21 cellular contexts compared by ENCODE assay signal in the genomic region with DNA sequence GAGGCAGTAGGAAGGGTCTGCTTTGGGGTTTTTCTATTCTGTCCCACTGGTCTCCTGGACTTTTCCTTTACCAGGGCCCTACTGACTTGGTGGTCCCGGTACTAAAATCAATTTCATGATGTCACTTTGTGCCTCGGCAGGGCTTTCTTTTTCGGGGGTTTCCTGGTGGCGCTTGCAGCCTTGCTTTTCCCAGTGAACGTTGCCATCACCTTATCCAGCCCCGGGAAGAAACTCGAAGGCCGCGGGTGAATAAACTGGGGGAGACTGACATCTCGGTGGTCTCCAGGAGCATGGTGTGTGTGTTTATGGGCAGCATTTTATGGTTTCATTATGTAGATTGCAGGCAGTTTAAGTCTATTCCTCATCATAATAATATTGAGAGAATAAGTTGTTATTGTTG.
DNase-seq lines count a peak whose midpoint lies in the region; ATAC-seq and TF ChIP-seq lines count a peak whose summit lies in the region.
"Had no signal": no experiment of that assay in that cellular context is flagged by ENCODE, and none has a peak within 500 bp of the region (broad histone marks: within the 10 kb centered on the region; RNA-seq: fewer than 3 reads in every experiment).

No MANE protein-coding gene starts in this region.

- intact Hi-C loops in uterus (cut with DNase I; ENCODE audit: low total_unique reads) = no loop called here

- peaks cover 0 to 10% of the 10 kb centered on the region in 2 donors for H3K4me1 ChIP-seq in uterus

- H3K36me3 Mint-ChIP-seq in activated T-cell treated with anti-CD3 and anti-CD28 coated beads, Interleukin-2, amount 50 U/mL, for 72 hours (ENCODE audit: insufficient read depth in 2 of 2) = no peaks in the 10 kb centered on the region

- no peaks in the 10 kb centered on the region for H3K36me3 ChIP-seq in uterus

- no peaks in the 10 kb centered on the region for H3K9me3 ChIP-seq in uterus
- H3K9me3 ChIP-seq: Caco-2 had no signal

- no peaks in the 10 kb centered on the region for H3K27me3 ChIP-seq in uterus

- peaks cover 42% of the 10 kb centered on the region for H3K4me1 Mint-ChIP-seq in activated T-cell treated with anti-CD3 and anti-CD28 coated beads, Interleukin-2, amount 50 U/mL, for 72 hours (ENCODE audit: low read depth)

- DNase-seq in activated T-cell treated with anti-CD3 and anti-CD28 coated beads, Interleukin-2, amount 50 U/mL, for 1 hour = peak; percentile 2
- DNase-seq in activated T-cell treated with anti-CD3 and anti-CD28 coated beads, Interleukin-2, amount 50 U/mL, for 72 hours = no peak
- DNase-seq in coronary artery (ENCODE audit: low spot score) (peak; percentile 35), mesenteric fat pad (ENCODE audit: low spot score) (peak; percentile 22), uterus (peak; percentile 2 to 4), HT-29 (ENCODE audit: low spot score) (no peak), EL (no peak)
- DNase-seq: 8988T, NCI-H1417, NCI-H187, NCI-H2107, NCI-H2227 treated with DMSO at 0.1 percent for 48 hours, NCI-H510A treated with DMSO at 0.1 percent for 48 hours, NCI-H774, OCI-M1, SHP77 treated with DMSO at 0.1 percent for 48 hours had no signal

- no peaks in the 10 kb centered on the region for H3K9me3 Mint-ChIP-seq in activated T-cell treated with anti-CD3 and anti-CD28 coated beads, Interleukin-2, amount 50 U/mL, for 72 hours
- H3K9me3 Mint-ChIP-seq: CD4-positive, alpha-beta T cell had no signal

- H3K27me3 Mint-ChIP-seq in activated T-cell treated with anti-CD3 and anti-CD28 coated beads, Interleukin-2, amount 50 U/mL, for 72 hours (ENCODE audit: low read depth) = no peaks in the 10 kb centered on the region
- H3K27me3 Mint-ChIP-seq: CD4-positive, alpha-beta T cell had no signal

- H3K4me3 ChIP-seq in coronary artery (no peak overlapping the region), uterus (no peak overlapping the region)
- H3K4me3 ChIP-seq: GM12878 had no signal

- H3K27ac ChIP-seq in coronary artery (no peak overlapping the region), uterus (no peak overlapping the region)
- H3K27ac ChIP-seq: KMS-11 had no signal

- no peak for TF ChIP-seq CTCF in coronary artery (IDR thresholded peaks at IDR 0.05)
- TF ChIP-seq CTCF in uterus (IDR thresholded peaks at IDR 0.05) = no peak

- no peak for TF ChIP-seq POLR2A in uterus (IDR thresholded peaks at IDR 0.05)

- no peak overlapping the region for H3K4me3 Mint-ChIP-seq in activated T-cell treated with anti-CD3 and anti-CD28 coated beads, Interleukin-2, amount 50 U/mL, for 72 hours

- ATAC-seq in activated T-cell treated with anti-CD3 and anti-CD28 coated beads, Interleukin-2, amount 50 U/mL, for 72 hours (replicated peaks in 1 of 2) = no peak
- no peak for ATAC-seq in HG03045 (IDR thresholded peaks at IDR 0.05; ENCODE audit: unreplicated experiment)
- ATAC-seq: GM12878 had no signal

- H3K27ac Mint-ChIP-seq in activated T-cell treated with anti-CD3 and anti-CD28 coated beads, Interleukin-2, amount 50 U/mL, for 72 hours = no peak overlapping the region

Comparison
In these comparisons a context has a peak if more than half of its experiments do, and no peak if none do; other contexts are left out.
1. DNase-seq: peak in activated T-cell treated with anti-CD3 and anti-CD28 coated beads, Interleukin-2, amount 50 U/mL, for 1 hour (single experiment), coronary artery (single experiment), mesenteric fat pad (single experiment) and uterus (2 of 2); none in activated T-cell treated with anti-CD3 and anti-CD28 coated beads, Interleukin-2, amount 50 U/mL, for 72 hours (0 of 2), HT-29 (single experiment) and EL (single experiment).